ENCODE assay signal across 15 cellular contexts in genomic region chr10:31866118-31866670, GRCh38.
DNase-seq lines count a peak whose midpoint lies in the region; ATAC-seq, FAIRE-seq and TF ChIP-seq lines count a peak whose summit lies in the region.
"Had no signal": no experiment of that assay in that cellular context is flagged by ENCODE, and none has a peak within 500 bp of the region (broad histone marks: within the 10 kb centered on the region; RNA-seq: fewer than 3 reads in every experiment).

No MANE protein-coding gene starts in this region.

- H3K36me3 Mint-ChIP-seq in endothelial cell (ENCODE audit: low read depth, unreplicated experiment) (no peaks in the 10 kb centered on the region), natural killer cell (no peaks in the 10 kb centered on the region)
- H3K36me3 Mint-ChIP-seq in stimulated activated memory B cell treated with anti-CD40 and anti-IgM and Interleukin-4, amounts not matched to agents 10 μg/mL and 1 μg/mL and 100 μg/mL, for 72 hours, result peaks cover 4% of the 10 kb centered on the region

- no peak overlapping the region for H3K4me2 ChIP-seq in SK-N-SH

- no peak for TF ChIP-seq RAD21 in SK-N-SH (IDR thresholded peaks at IDR 0.05; ENCODE audit: low read length)

- TF ChIP-seq EP300 in SK-N-SH (IDR thresholded peaks at IDR 0.05; ENCODE audit: borderline replicate concordance in 1 of 2, low read depth in 1 of 2, low read length in 1 of 2), result no peak

- 87% methylated on average over 4 of the region's 4 CpGs for WGBS in SK-N-SH (ENCODE audit: low lambda C conversion rate)

- H3K4me1 ChIP-seq in SK-N-SH (ENCODE audit: control insufficient read depth in 1 of 2, insufficient read depth in 2 of 2, low read depth in 1 of 2, low read length in 1 of 2), result peaks cover 3 to 16% of the 10 kb centered on the region in 2 experiments; a peak in 3 of 4 replicates

- no peaks in the 10 kb centered on the region for H3K27me3 ChIP-seq in SK-N-SH (ENCODE audit: insufficient read depth)

- peaks cover 2 to 7% of the 10 kb centered on the region in 2 experiments for H3K36me3 ChIP-seq in SK-N-SH (replicated peaks in 1 of 2; ENCODE audit: control insufficient read depth in 1 of 2, insufficient read depth in 2 of 2, low read length in 1 of 2)

- H3K4me1 Mint-ChIP-seq in endothelial cell (ENCODE audit: unreplicated experiment) (peaks cover 26% of the 10 kb centered on the region), natural killer cell (peaks cover 25 to 31% of the 10 kb centered on the region in 2 donors)
- peaks cover 31% of the 10 kb centered on the region for H3K4me1 Mint-ChIP-seq in stimulated activated memory B cell treated with anti-CD40 and anti-IgM and Interleukin-4, amounts not matched to agents 10 μg/mL and 1 μg/mL and 100 μg/mL, for 72 hours

- no peaks in the 10 kb centered on the region for H3K9me3 ChIP-seq in SK-N-SH

- POLR2A ChIA-PET in SK-N-SH (lab: Yijun Ruan, JAX), result no interaction called here

- no peak for TF ChIP-seq POLR2A in GM12891 (IDR thresholded peaks at IDR 0.05; ENCODE audit: low read depth, low read length)

- TF ChIP-seq CTCF in endothelial cell (IDR thresholded peaks at IDR 0.05; ENCODE audit: unreplicated experiment), result no peak
- TF ChIP-seq CTCF in natural killer cell (IDR thresholded peaks at IDR 0.05), result no peak
- TF ChIP-seq CTCF in SK-N-SH (IDR thresholded peaks at IDR 0.05), result no peak

- intact Hi-C loops in natural killer cell (cut with micrococcal nuclease), result loop anchor here (10.0 kb wide), 1 partner anchor 339 kb away; no protein-coding TSS in a partner anchor

- H4K20me1 ChIP-seq in SK-N-SH (ENCODE audit: insufficient read depth), result peaks cover 47% of the 10 kb centered on the region

- H3K79me2 ChIP-seq in SK-N-SH (ENCODE audit: insufficient read depth), result peaks cover 81% of the 10 kb centered on the region

- no peak overlapping the region for H2AFZ ChIP-seq in SK-N-SH (ENCODE audit: low read depth)

- DNase-seq in GM12891 (ENCODE audit: insufficient read length, low spot score) (no peak), MV-4-11 (lab: John Stamatoyannopoulos, UW) (peak; percentile 47), endothelial cell (ENCODE audit: low spot score) (no peak), NCI-H524 treated with DMSO at 0.1 percent for 48 hours (lab: John Stamatoyannopoulos, UW) (no peak), natural killer cell (no peak), SK-N-SH (no peak)
- DNase-seq: activated B cell treated with CpG ODN at 0.5 μM for 24 hours; activated naive CD8-positive, alpha-beta T cell treated with anti-CD3 and anti-CD28 coated beads, Interleukin-2, amount 10 ng/mL, durations not matched to agents 7 days and 5 days; cerebellar nuclear complex; left cardiac atrium; naive thymus-derived CD8-positive, alpha-beta T cell; stimulated activated CD4-positive, alpha-beta T cell treated with anti-CD3 and anti-CD28 coated beads, Interleukin-2, amount 100 ng/mL, for 48 hours; stimulated activated naive CD4-positive, alpha-beta T cell had no signal

- H3K9me3 Mint-ChIP-seq in endothelial cell (ENCODE audit: unreplicated experiment) (no peaks in the 10 kb centered on the region), natural killer cell (no peaks in the 10 kb centered on the region)
- no peaks in the 10 kb centered on the region for H3K9me3 Mint-ChIP-seq in stimulated activated memory B cell treated with anti-CD40 and anti-IgM and Interleukin-4, amounts not matched to agents 10 μg/mL and 1 μg/mL and 100 μg/mL, for 72 hours
- H3K9me3 Mint-ChIP-seq: activated B cell treated with CpG ODN at 0.5 μM for 24 hours; activated naive CD8-positive, alpha-beta T cell treated with anti-CD3 and anti-CD28 coated beads, Interleukin-2, amount 10 ng/mL, durations not matched to agents 7 days and 5 days; naive thymus-derived CD8-positive, alpha-beta T cell had no signal

- no peak overlapping the region for H3K4me3 ChIP-seq in SK-N-SH (ENCODE audit: low read depth in 2 of 2, low read length in 1 of 2)

- H3K27me3 Mint-ChIP-seq in endothelial cell (ENCODE audit: unreplicated experiment) (no peaks in the 10 kb centered on the region), natural killer cell (ENCODE audit: low read depth in 2 of 2) (no peaks in the 10 kb centered on the region)
- H3K27me3 Mint-ChIP-seq in stimulated activated memory B cell treated with anti-CD40 and anti-IgM and Interleukin-4, amounts not matched to agents 10 μg/mL and 1 μg/mL and 100 μg/mL, for 72 hours, result no peaks in the 10 kb centered on the region
- H3K27me3 Mint-ChIP-seq: activated B cell treated with CpG ODN at 0.5 μM for 24 hours; activated naive CD8-positive, alpha-beta T cell treated with anti-CD3 and anti-CD28 coated beads, Interleukin-2, amount 10 ng/mL, durations not matched to agents 7 days and 5 days; naive thymus-derived CD8-positive, alpha-beta T cell had no signal

- CTCF ChIA-PET in SK-N-SH (lab: Yijun Ruan, JAX), result interaction anchor here (1.0 kb wide), 1 partner anchor 16 kb away, joined by 3 read pairs; no protein-coding TSS in a partner anchor

- H3K27ac ChIP-seq in SK-N-SH (ENCODE audit: low read depth in 2 of 2, low read length in 1 of 2), result no peak overlapping the region

- no peak overlapping the region for H3K27ac Mint-ChIP-seq in endothelial cell (ENCODE audit: unreplicated experiment)
- H3K27ac Mint-ChIP-seq in stimulated activated memory B cell treated with anti-CD40 and anti-IgM and Interleukin-4, amounts not matched to agents 10 μg/mL and 1 μg/mL and 100 μg/mL, for 72 hours, result peak overlapping the region; percentile 9
- no peak overlapping the region for H3K27ac Mint-ChIP-seq in natural killer cell
- H3K27ac Mint-ChIP-seq: activated B cell treated with CpG ODN at 0.5 μM for 24 hours; activated naive CD8-positive, alpha-beta T cell treated with anti-CD3 and anti-CD28 coated beads, Interleukin-2, amount 10 ng/mL, durations not matched to agents 7 days and 5 days had no signal

- no peaks in the 10 kb centered on the region for H3K9me2 ChIP-seq in SK-N-SH

- peaks cover 12% of the 10 kb centered on the region for H3F3A ChIP-seq in SK-N-SH (replicated peaks; ENCODE audit: insufficient read depth)

- ATAC-seq in stimulated activated memory B cell treated with anti-CD40 and anti-IgM and Interleukin-4, amounts not matched to agents 10 μg/mL and 1 μg/mL and 100 μg/mL, for 72 hours, result no peak
- ATAC-seq in GM21723 (IDR thresholded peaks at IDR 0.05; ENCODE audit: unreplicated experiment), result no peak
- no peak for ATAC-seq in natural killer cell
- ATAC-seq: left cardiac atrium; naive thymus-derived CD8-positive, alpha-beta T cell had no signal

- H3K4me3 Mint-ChIP-seq in endothelial cell (ENCODE audit: unreplicated experiment) (peak overlapping the region; percentile 1), natural killer cell (no peak overlapping the region)
- H3K4me3 Mint-ChIP-seq in stimulated activated memory B cell treated with anti-CD40 and anti-IgM and Interleukin-4, amounts not matched to agents 10 μg/mL and 1 μg/mL and 100 μg/mL, for 72 hours, result no peak overlapping the region
- H3K4me3 Mint-ChIP-seq: activated B cell treated with CpG ODN at 0.5 μM for 24 hours; activated naive CD8-positive, alpha-beta T cell treated with anti-CD3 and anti-CD28 coated beads, Interleukin-2, amount 10 ng/mL, durations not matched to agents 7 days and 5 days; naive thymus-derived CD8-positive, alpha-beta T cell had no signal

- no peak overlapping the region for H3K9ac ChIP-seq in SK-N-SH

- peak; percentile 13 for FAIRE-seq in GM12891 (lab: Jason Lieb, UNC)

TF ChIP-seq in GM12891, 5 proteins besides CTCF, POLR2A, EP300 and RAD21:
- peak; percentile 84 for TF ChIP-seq SPI1 (IDR thresholded peaks at IDR 0.05; ENCODE audit: low read depth, low read length)
- TF ChIP-seq POU2F2 (IDR thresholded peaks at IDR 0.05; ENCODE audit: low read depth, low read length), result no peak
- no peak for TF ChIP-seq POLR2AphosphoS5 (IDR thresholded peaks at IDR 0.05; ENCODE audit: low read depth, low read length)
- TF ChIP-seq PAX5 (IDR thresholded peaks at IDR 0.05; ENCODE audit: insufficient read depth, low read length, severe bottlenecking), result no peak
- no peak for TF ChIP-seq TAF1 (IDR thresholded peaks at IDR 0.05; ENCODE audit: low read depth, low read length)

TF ChIP-seq in SK-N-SH, 30 proteins besides CTCF, POLR2A, EP300 and RAD21:
- TF ChIP-seq ELF1 (IDR thresholded peaks at IDR 0.05) (no peak), MAX (IDR thresholded peaks at IDR 0.05; ENCODE audit: low read depth) (no peak), RFX5 (IDR thresholded peaks at IDR 0.05; ENCODE audit: low read length) (no peak)
